Comparison of ENCODE assay signal across 26 cellular contexts in genomic region chr14:32043624-32044023, GRCh38. TPM values are rescaled to one million over a fixed set of nuclear protein-coding genes. Genes with fewer than 3 reads are reported as not detected.
DNase-seq lines count a peak whose midpoint lies in the region; ATAC-seq, FAIRE-seq and TF ChIP-seq lines count a peak whose summit lies in the region.
"Had no signal": no experiment of that assay in that cellular context is flagged by ENCODE, and none has a peak within 500 bp of the region (broad histone marks: within the 10 kb centered on the region; RNA-seq: fewer than 3 reads in every experiment).

No MANE protein-coding gene starts in this region.

- DNase-seq in Right ventricle myocardium superior: no peak
- DNase-seq in left ventricle myocardium inferior: no peak
- DNase-seq in HTR-8/SVneo (ENCODE audit: insufficient read length, low spot score): no peak
- peak; percentile 25 for DNase-seq in putamen (ENCODE audit: low spot score)
- DNase-seq in stimulated activated naive CD4-positive, alpha-beta T cell (lab: John Stamatoyannopoulos, UW): no peak
- DNase-seq in cerebellum (ENCODE audit: low spot score): no peak
- DNase-seq: activated CD4-positive, alpha-beta T cell treated with anti-CD3 and anti-CD28 coated beads, Interleukin-2, amount 50 U/mL, for 48 hours; activated CD8-positive, alpha-beta memory T cell treated with anti-CD3 and anti-CD28 coated beads, Interleukin-2, amount 50 U/mL, for 48 hours; activated naive CD4-positive, alpha-beta T cell treated with anti-CD3 and anti-CD28 coated beads, Interleukin-2, amount 10 ng/mL, durations not matched to agents 7 days and 5 days; adrenal gland; body of pancreas; DMS53; GM23248; IMR-90; mesenchymal stem cell; MV-4-11; NCI-H2107; OCI-M1; stimulated activated CD4-positive, alpha-beta T cell treated with anti-CD3 and anti-CD28 coated beads, Interleukin-15, amount 100 ng/mL, for 24 hours; stimulated activated CD4-positive, alpha-beta T cell treated with anti-CD3 and anti-CD28 coated beads, Interleukin-4, amount 100 ng/mL, for 4 hours; T-helper 17 cell; transverse colon had no signal

- TF ChIP-seq CTCF in left ventricle myocardium inferior (IDR thresholded peaks at IDR 0.05; ENCODE audit: borderline replicate concordance): no peak

- H3K4me3 ChIP-seq in left ventricle myocardium inferior: no peak overlapping the region
- H3K4me3 ChIP-seq: adrenal gland, BLaER1, body of pancreas, GM23248, transverse colon had no signal

- ATAC-seq in Right ventricle myocardium superior (ENCODE audit: poor library complexity) (peak; percentile 48), GM19397 (IDR thresholded peaks at IDR 0.05; ENCODE audit: unreplicated experiment) (no peak)
- ATAC-seq: T-helper 17 cell had no signal

- intact Hi-C loops in Right ventricle myocardium superior (cut with DNase I): no loop called here
- intact Hi-C loops in left ventricle myocardium inferior (cut with micrococcal nuclease): no loop called here

- no peaks in the 10 kb centered on the region for H3K36me3 ChIP-seq in left ventricle myocardium inferior
- H3K36me3 ChIP-seq: adrenal gland, BLaER1, transverse colon had no signal

- peak; percentile 52 for FAIRE-seq in HTR-8/SVneo (lab: Jason Lieb, UNC)
- FAIRE-seq: TTC549 had no signal

- no peaks in the 10 kb centered on the region for H3K4me1 ChIP-seq in left ventricle myocardium inferior
- H3K4me1 ChIP-seq: body of pancreas, transverse colon had no signal

- H3K27ac ChIP-seq in left ventricle myocardium inferior (replicated peaks) (no peak overlapping the region), layer of hippocampus (ENCODE audit: low read depth, low read length) (peak overlapping the region; percentile 32)
- H3K27ac ChIP-seq: BLaER1, GM23248, transverse colon had no signal

- H3K9me3 ChIP-seq in left ventricle myocardium inferior (replicated peaks): no peaks in the 10 kb centered on the region
- H3K9me3 ChIP-seq: BLaER1, body of pancreas, transverse colon had no signal

- H3K27me3 ChIP-seq in left ventricle myocardium inferior (ENCODE audit: low read depth) (no peaks in the 10 kb centered on the region), layer of hippocampus (ENCODE audit: control insufficient read depth, insufficient read depth, low read length) (no peaks in the 10 kb centered on the region)
- H3K27me3 ChIP-seq: adrenal gland, BLaER1, body of pancreas, transverse colon had no signal

RNA-seq across cellular contexts. Expression of gene ARHGAP5, which starts 33.5 kb away (rescaled TPM):
- total RNA-seq in Right ventricle myocardium superior (192 TPM), left ventricle myocardium inferior (238 TPM), cerebellum (249 TPM)
